25 cellular contexts compared by ENCODE assay signal in genomic region chr10:63642808-63643207, GRCh38.
DNase-seq lines count a peak whose midpoint lies in the region; ATAC-seq, FAIRE-seq and TF ChIP-seq lines count a peak whose summit lies in the region.
"Had no signal": no experiment of that assay in that cellular context is flagged by ENCODE, and none has a peak within 500 bp of the region (broad histone marks: within the 10 kb centered on the region; RNA-seq: fewer than 3 reads in every experiment).

No MANE protein-coding gene starts in this region.

- CTCF ChIA-PET in endothelial cell of umbilical vein (lab: Charles Lee): interaction anchor here (0.8 to 1.2 kb wide), 3 partner anchors 9 to 476 kb away, joined by 4 to 5 read pairs (median 4); no protein-coding TSS in a partner anchor

- ATAC-seq in Right ventricle myocardium inferior (no peak), HG03460 (IDR thresholded peaks at IDR 0.05; ENCODE audit: unreplicated experiment) (no peak), HG02840 (IDR thresholded peaks at IDR 0.05; ENCODE audit: low FRiP score, unreplicated experiment) (no peak)
- ATAC-seq: HepG2 had no signal

- H3K27me3 Mint-ChIP-seq in nephron progenitor cell (ENCODE audit: low read depth, poor library complexity): peaks cover 4% of the 10 kb centered on the region

- intact Hi-C loops in left ventricle myocardium inferior (cut with micrococcal nuclease): no loop called here
- intact Hi-C loops in Right ventricle myocardium inferior (cut with DNase I): no loop called here
- intact Hi-C loops in endothelial cell of umbilical vein (cut with micrococcal nuclease): no loop called here

- H3K27ac Mint-ChIP-seq in nephron progenitor cell: peak overlapping the region; percentile 21

- H3K36me3 Mint-ChIP-seq in nephron progenitor cell (ENCODE audit: low read depth): no peaks in the 10 kb centered on the region

- H3K36me3 ChIP-seq in left ventricle myocardium inferior: no peaks in the 10 kb centered on the region
- H3K36me3 ChIP-seq in endothelial cell of umbilical vein (ENCODE audit: control insufficient read depth in 2 of 2, extremely low read depth in 1 of 2, insufficient read depth in 2 of 2, low read length in 2 of 2): no peaks in the 10 kb centered on the region
- H3K36me3 ChIP-seq: BE2C had no signal

- no peaks in the 10 kb centered on the region for H3K9me1 ChIP-seq in endothelial cell of umbilical vein (replicated peaks; ENCODE audit: control insufficient read depth, extremely low read depth, insufficient read depth, low read length)

- DNase-seq in left ventricle myocardium inferior: no peak
- DNase-seq in Right ventricle myocardium inferior (ENCODE audit: missing footprints): no peak
- DNase-seq in endothelial cell of umbilical vein (ENCODE audit: low read depth, low spot score): no peak
- DNase-seq in nephron progenitor cell: no peak
- DNase-seq in GOT3 (lab: John Stamatoyannopoulos, UW): no peak
- DNase-seq: EL, GF-D8, KBM-7, MM.1S, NCI-H1048, NCI-H1417 treated with DMSO at 0.1 percent for 48 hours, NCI-H187 treated with DMSO at 0.1 percent for 48 hours, NCI-H2107, NCI-H446 treated with DMSO at 0.1 percent for 48 hours, NCI-H526 treated with DMSO at 0.1 percent for 48 hours, OCI-M1 had no signal

- no peak overlapping the region for H3K9ac ChIP-seq in endothelial cell of umbilical vein (replicated peaks; ENCODE audit: extremely low read depth, insufficient read depth, low read length)

- H3K9me3 ChIP-seq in left ventricle myocardium inferior (replicated peaks) (no peaks in the 10 kb centered on the region), endothelial cell of umbilical vein (replicated peaks; ENCODE audit: control insufficient read depth, insufficient read depth, low read length) (no peaks in the 10 kb centered on the region)
- H3K9me3 ChIP-seq: BE2C had no signal

- FAIRE-seq in endothelial cell of umbilical vein (lab: Jason Lieb, UNC): no peak
- FAIRE-seq: A204.1, GM19239, H54, HepG2, RCC 7860 had no signal

- BruUV-seq in endothelial cell of umbilical vein (replicated peaks; lab: Mats Ljungman, UMichigan): no TSS peak

- POLR2A ChIA-PET in endothelial cell of umbilical vein (lab: Charles Lee): no interaction called here

- H3K4me1 Mint-ChIP-seq in nephron progenitor cell: no peaks in the 10 kb centered on the region

- dilution Hi-C loops in endothelial cell of umbilical vein (cut with MboI; ENCODE audit: extremely low pct_ligation_motif_present, low sequenced_read_pairs): no loop called here

- peak overlapping the region; percentile 42 for H2AFZ ChIP-seq in endothelial cell of umbilical vein (ENCODE audit: low read depth, low read length)

- H3K4me3 Mint-ChIP-seq in nephron progenitor cell: no peak overlapping the region

- H4K20me1 ChIP-seq in endothelial cell of umbilical vein (replicated peaks; ENCODE audit: control insufficient read depth, extremely low read depth, insufficient read depth, low read length): no peaks in the 10 kb centered on the region

- no peak overlapping the region for H3K4me3 ChIP-seq in left ventricle myocardium inferior
- H3K4me3 ChIP-seq in endothelial cell of umbilical vein (replicated peaks in 1 of 3; ENCODE audit: insufficient read depth in 1 of 3, low read depth in 1 of 3, low read length in 3 of 3): no peak overlapping the region

- H3K79me2 ChIP-seq in endothelial cell of umbilical vein (ENCODE audit: control insufficient read depth, insufficient read depth, low read length): no peaks in the 10 kb centered on the region

- H3K4me1 ChIP-seq in left ventricle myocardium inferior (peaks cover 29% of the 10 kb centered on the region), endothelial cell of umbilical vein (ENCODE audit: control insufficient read depth, extremely low read depth, insufficient read depth, low read length) (peaks cover 33% of the 10 kb centered on the region)

- no peak for TF ChIP-seq CTCF in left ventricle myocardium inferior (IDR thresholded peaks at IDR 0.05; ENCODE audit: borderline replicate concordance)
- TF ChIP-seq CTCF in endothelial cell of umbilical vein (IDR thresholded peaks at IDR 0.05; ENCODE audit: extremely low read depth in 1 of 2, insufficient read depth in 1 of 2, low read depth in 1 of 2, low read length in 2 of 2): no peak
- no peak for TF ChIP-seq CTCF in nephron progenitor cell (IDR thresholded peaks at IDR 0.05)

- H3K27ac ChIP-seq in left ventricle myocardium inferior (replicated peaks) (peak overlapping the region; percentile 88), endothelial cell of umbilical vein (ENCODE audit: insufficient read depth, low read depth, low read length) (no peak overlapping the region)
- H3K27ac ChIP-seq: HL-60 had no signal

- no peaks in the 10 kb centered on the region for H3K27me3 ChIP-seq in left ventricle myocardium inferior (ENCODE audit: low read depth)
- H3K27me3 ChIP-seq in endothelial cell of umbilical vein (ENCODE audit: control insufficient read depth in 2 of 2, insufficient read depth in 2 of 2, low read length in 2 of 2): no peaks in the 10 kb centered on the region
- H3K27me3 ChIP-seq: BE2C had no signal

- no peak for TF ChIP-seq POLR2A in endothelial cell of umbilical vein (IDR thresholded peaks at IDR 0.05; ENCODE audit: low read depth, low read length)

- no peaks in the 10 kb centered on the region for H3K9me3 Mint-ChIP-seq in nephron progenitor cell

- no peak overlapping the region for H3K4me2 ChIP-seq in endothelial cell of umbilical vein (ENCODE audit: insufficient read depth, low read length)

TF ChIP-seq in endothelial cell of umbilical vein, 7 proteins besides CTCF, POLR2A, EP300 and RAD21:
- TF ChIP-seq EZH2 (IDR thresholded peaks at IDR 0.05; ENCODE audit: borderline replicate concordance, low read depth, low read length, severe bottlenecking): no peak
- TF ChIP-seq GATA2 (IDR thresholded peaks at IDR 0.05; ENCODE audit: insufficient read depth, insufficient read length, low read depth, low read length): no peak
- TF ChIP-seq JUN (IDR thresholded peaks at IDR 0.05; ENCODE audit: borderline replicate concordance, insufficient read depth, insufficient read length, low read depth): no peak
- TF ChIP-seq MYC (IDR thresholded peaks at IDR 0.05; ENCODE audit: low read depth, low read length): no peak
- TF ChIP-seq POLR2AphosphoS5 (IDR thresholded peaks at IDR 0.05; ENCODE audit: insufficient read depth, low read depth, low read length): no peak
- no peak for TF ChIP-seq MAX (IDR thresholded peaks at IDR 0.05; ENCODE audit: insufficient read depth, insufficient read length)
- no peak for TF ChIP-seq FOS (IDR thresholded peaks at IDR 0.05; ENCODE audit: borderline replicate concordance, insufficient read depth, low read length)
